Comparison of ENCODE assay signal across 17 cellular contexts in the genomic region with DNA sequence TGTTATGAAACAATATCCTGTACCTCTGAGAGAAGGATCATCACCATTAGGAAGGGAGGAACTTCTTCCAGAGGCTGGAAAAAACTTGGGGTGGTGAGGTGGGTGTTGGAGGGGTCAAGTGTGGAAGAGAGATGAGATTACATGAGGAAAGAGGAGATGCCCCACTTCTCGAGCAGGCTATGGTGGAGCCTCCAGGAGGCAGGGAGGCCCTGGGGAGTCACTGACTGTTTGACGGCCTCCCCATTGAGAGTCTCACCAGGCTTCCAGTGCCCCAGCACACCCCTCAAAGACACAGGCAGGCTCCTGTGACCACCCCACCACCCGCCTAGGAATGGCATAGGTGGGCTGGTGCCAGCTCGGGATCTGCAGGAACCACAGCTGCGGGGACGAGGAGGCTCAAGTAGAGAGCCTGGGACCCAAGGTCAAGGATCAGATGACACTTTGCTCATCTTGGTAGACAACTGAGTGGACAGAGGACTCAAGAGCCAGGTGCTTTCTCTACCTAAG.
DNase-seq lines count a peak whose midpoint lies in the region; ATAC-seq and TF ChIP-seq lines count a peak whose summit lies in the region.
"Had no signal": no experiment of that assay in that cellular context is flagged by ENCODE, and none has a peak within 500 bp of the region (broad histone marks: within the 10 kb centered on the region; RNA-seq: fewer than 3 reads in every experiment).

No MANE protein-coding gene starts in this region.

- H3K4me1 ChIP-seq in endodermal cell (ENCODE audit: control insufficient read depth, insufficient read depth, low read length) (no peaks in the 10 kb centered on the region), lung (ENCODE audit: control insufficient read depth in 2 of 2, insufficient read depth in 2 of 2, low read length in 2 of 2) (no peaks in the 10 kb centered on the region)

- DNase-seq in coronary artery (ENCODE audit: low spot score) (peak; percentile 53), endodermal cell (peak; percentile 33), lung (ENCODE audit: low spot score) (peak; percentile 13), type B pancreatic cell (ENCODE audit: extremely low spot score, unreplicated experiment) (peak; percentile 40), ureter (ENCODE audit: low spot score) (no peak), MG63 (no peak)
- no peak for DNase-seq in activated CD4-positive, CD25-positive, alpha-beta regulatory T cell (lab: John Stamatoyannopoulos, UW)
- DNase-seq: C1 segment of cervical spinal cord; Calu3; CD4-positive, alpha-beta memory T cell; COR-L47; DMS53; DMS79 treated with DMSO at 0.1 percent for 48 hours; GF-D8; H9 had no signal

- H3K9me3 Mint-ChIP-seq in endodermal cell (no peaks in the 10 kb centered on the region), type B pancreatic cell (no peaks in the 10 kb centered on the region)
- H3K9me3 Mint-ChIP-seq: H9 had no signal

- H3K27me3 ChIP-seq in endodermal cell (ENCODE audit: control insufficient read depth, insufficient read depth, low read length, poor library complexity, severe bottlenecking), result no peaks in the 10 kb centered on the region
- no peaks in the 10 kb centered on the region for H3K27me3 ChIP-seq in lung (ENCODE audit: control insufficient read depth, insufficient read depth)
- H3K27me3 ChIP-seq in MG63, result no peaks in the 10 kb centered on the region

- H3K9me3 ChIP-seq in endodermal cell (ENCODE audit: control insufficient read depth, low read length) (no peaks in the 10 kb centered on the region), lung (ENCODE audit: control insufficient read depth in 2 of 2, insufficient read depth in 1 of 2, low read length in 1 of 2) (no peaks in the 10 kb centered on the region), MG63 (no peaks in the 10 kb centered on the region)

- H3K36me3 Mint-ChIP-seq in endodermal cell (ENCODE audit: low read depth) (no peaks in the 10 kb centered on the region), type B pancreatic cell (no peaks in the 10 kb centered on the region)
- H3K36me3 Mint-ChIP-seq: CD4-positive, alpha-beta memory T cell had no signal

- H3K4me1 Mint-ChIP-seq in endodermal cell (no peaks in the 10 kb centered on the region), type B pancreatic cell (ENCODE audit: unreplicated experiment) (no peaks in the 10 kb centered on the region)

- WGBS in endodermal cell (ENCODE audit: insufficient coverage in 1 of 2, insufficient read length in 1 of 2), 2 experiments, result 83% methylated on average over 6 of the region's 6 CpGs; no CpG with 5 or more reads in 1 of the 2 experiments
- 79 to 88% methylated on average over 6 of the region's 6 CpGs for WGBS in lung, 2 donors

- ATAC-seq in lung (ENCODE audit: insufficient read depth, low FRiP score), result no peak
- ATAC-seq: HCT116 had no signal

- H3K4me3 Mint-ChIP-seq in endodermal cell (no peak overlapping the region), type B pancreatic cell (no peak overlapping the region)
- H3K4me3 Mint-ChIP-seq: CD4-positive, alpha-beta memory T cell; GM23338; H9 had no signal

- H3K27me3 Mint-ChIP-seq in endodermal cell (ENCODE audit: insufficient read depth), result peaks cover 2% of the 10 kb centered on the region
- H3K27me3 Mint-ChIP-seq in type B pancreatic cell, result peaks cover 23% of the 10 kb centered on the region
- H3K27me3 Mint-ChIP-seq: CD4-positive, alpha-beta memory T cell had no signal

- H3K27ac ChIP-seq in coronary artery, result no peak overlapping the region
- H3K27ac ChIP-seq in endodermal cell (ENCODE audit: low read depth, low read length), result no peak overlapping the region
- H3K27ac ChIP-seq in lung (ENCODE audit: low read depth in 1 of 2, low read length in 1 of 2), result no peak overlapping the region

- H3K9ac ChIP-seq in endodermal cell (ENCODE audit: extremely low read depth, low read length, poor library complexity, severe bottlenecking), result no peak overlapping the region

- TF ChIP-seq CTCF in coronary artery (IDR thresholded peaks at IDR 0.05), result no peak
- TF ChIP-seq CTCF in endodermal cell (conservative IDR thresholded peaks at IDR 0.05), result no peak
- TF ChIP-seq CTCF in lung (IDR thresholded peaks at IDR 0.05; ENCODE audit: control extremely low read depth, extremely low read depth), result no peak
- no peak for TF ChIP-seq CTCF in type B pancreatic cell (conservative IDR thresholded peaks at IDR 0.05)

- H3K36me3 ChIP-seq in endodermal cell (ENCODE audit: control insufficient read depth, insufficient read depth, low read length) (no peaks in the 10 kb centered on the region), lung (ENCODE audit: control insufficient read depth in 2 of 2, insufficient read depth in 2 of 2, low read length in 2 of 2) (no peaks in the 10 kb centered on the region), MG63 (no peaks in the 10 kb centered on the region)

- H3K4me3 ChIP-seq in coronary artery (no peak overlapping the region), endodermal cell (ENCODE audit: low read length) (no peak overlapping the region), lung (no peak overlapping the region), MG63 (no peak overlapping the region)
- H3K4me3 ChIP-seq: GM23338 had no signal

- H3K27ac Mint-ChIP-seq in endodermal cell (no peak overlapping the region), type B pancreatic cell (no peak overlapping the region)
- H3K27ac Mint-ChIP-seq: CD4-positive, alpha-beta memory T cell; GM23338 had no signal

Comparison
In these comparisons a context has a peak if more than half of its experiments do, and no peak if none do; other contexts are left out.
1. DNase-seq: peak in coronary artery (single experiment), endodermal cell (single experiment), lung (single experiment) and type B pancreatic cell (single experiment); none in ureter (single experiment), activated CD4-positive, CD25-positive, alpha-beta regulatory T cell (0 of 4) and MG63 (single experiment).